ENCODE assay signal across 16 cellular contexts in genomic region chr16:74455619-74456289, GRCh38. TPM values are rescaled to one million over a fixed set of nuclear protein-coding genes. Genes with fewer than 3 reads are reported as not detected.
DNase-seq lines count a peak whose midpoint lies in the region; ATAC-seq and TF ChIP-seq lines count a peak whose summit lies in the region.
"Had no signal": no experiment of that assay in that cellular context is flagged by ENCODE, and none has a peak within 500 bp of the region (broad histone marks: within the 10 kb centered on the region; RNA-seq: fewer than 3 reads in every experiment).

No MANE protein-coding gene starts in this region.

- H3K36me3 ChIP-seq in CD8-positive, alpha-beta T cell (ENCODE audit: insufficient read depth, low read length) = peaks cover 55% of the 10 kb centered on the region
- peaks cover 54 to 77% of the 10 kb centered on the region in 2 experiments for H3K36me3 ChIP-seq in mesenchymal stem cell (ENCODE audit: control insufficient read depth in 1 of 2, insufficient read depth in 2 of 2, low read depth in 1 of 2, low read length in 2 of 2)
- H3K36me3 ChIP-seq in ascending aorta = peaks cover 62 to 86% of the 10 kb centered on the region in 2 donors

- CTCF ChIA-PET in CD8-positive, alpha-beta T cell (lab: Charles Lee) = no interaction called here

- H3K27ac ChIP-seq in CD8-positive, alpha-beta T cell (ENCODE audit: low read depth, low read length) = no peak overlapping the region
- H3K27ac ChIP-seq in mesenchymal stem cell (ENCODE audit: low read length, poor library complexity, severe bottlenecking) (no peak overlapping the region), ascending aorta (no peak overlapping the region)

- H3K4me3 ChIP-seq in CD8-positive, alpha-beta T cell (ENCODE audit: low read depth, low read length) = no peak overlapping the region
- H3K4me3 ChIP-seq in mesenchymal stem cell (ENCODE audit: insufficient read depth in 1 of 2, low read depth in 1 of 2, low read length in 2 of 2) (peak overlapping the region in 1 of 2 experiments; percentile 7), ascending aorta (no peak overlapping the region)

- no peak overlapping the region for H2AFZ ChIP-seq in mesenchymal stem cell (ENCODE audit: low read depth, low read length)

- 82% methylated on average over 10 of the region's 10 CpGs for WGBS in mesenchymal stem cell

- no peak overlapping the region for H4K91ac ChIP-seq in mesenchymal stem cell (ENCODE audit: low read length)

- no peak overlapping the region for H3K4me2 ChIP-seq in mesenchymal stem cell (ENCODE audit: low read length, poor library complexity, severe bottlenecking)

- H3K36me3 Mint-ChIP-seq in CD8-positive, alpha-beta T cell = peaks cover 86% of the 10 kb centered on the region

- intact Hi-C loops in CD8-positive, alpha-beta T cell (cut with DNase I, micrococcal nuclease) = no loop called here
- intact Hi-C loops in ascending aorta (cut with DNase I) = loop anchor here (10.0 kb wide), 1 partner anchor 169 kb away; no protein-coding TSS in a partner anchor

- H2BK12ac ChIP-seq in mesenchymal stem cell (ENCODE audit: low read length in 2 of 2) = no peak overlapping the region

- H3K27me3 Mint-ChIP-seq in CD8-positive, alpha-beta T cell (ENCODE audit: low read depth) = no peaks in the 10 kb centered on the region
- H3K27me3 Mint-ChIP-seq: naive thymus-derived CD8-positive, alpha-beta T cell had no signal

- H3K4me1 ChIP-seq in CD8-positive, alpha-beta T cell (ENCODE audit: insufficient read depth, low read length) = no peaks in the 10 kb centered on the region
- H3K4me1 ChIP-seq in mesenchymal stem cell (ENCODE audit: control insufficient read depth, insufficient read depth, low read depth, low read length) (peaks cover 10% of the 10 kb centered on the region), ascending aorta (no peaks in the 10 kb centered on the region)

- H3K9me3 Mint-ChIP-seq in CD8-positive, alpha-beta T cell = no peaks in the 10 kb centered on the region
- H3K9me3 Mint-ChIP-seq: naive thymus-derived CD8-positive, alpha-beta T cell had no signal

- peaks cover 7% of the 10 kb centered on the region for H3K79me1 ChIP-seq in mesenchymal stem cell (replicated peaks; ENCODE audit: low read length, poor library complexity, severe bottlenecking)

- ATAC-seq in CD8-positive, alpha-beta T cell = no peak
- ATAC-seq: left ventricle myocardium superior; naive thymus-derived CD8-positive, alpha-beta T cell; PC-3 had no signal

- H3K23ac ChIP-seq in mesenchymal stem cell (ENCODE audit: low read length in 2 of 2) = no peak overlapping the region

- TF ChIP-seq CTCF in CD8-positive, alpha-beta T cell (IDR thresholded peaks at IDR 0.05) = no peak
- TF ChIP-seq CTCF in ascending aorta (IDR thresholded peaks at IDR 0.05) = no peak

- H3K4ac ChIP-seq in mesenchymal stem cell (ENCODE audit: low read depth in 1 of 2, low read length in 2 of 2) = no peak overlapping the region

- no peak overlapping the region for H4K8ac ChIP-seq in mesenchymal stem cell (ENCODE audit: low read length)

- H2BK5ac ChIP-seq in mesenchymal stem cell (ENCODE audit: low read depth, low read length, poor library complexity, severe bottlenecking) = no peak overlapping the region

- no peak overlapping the region for H3K4me3 Mint-ChIP-seq in CD8-positive, alpha-beta T cell

- H3K4me1 Mint-ChIP-seq in CD8-positive, alpha-beta T cell (ENCODE audit: low read depth) = no peaks in the 10 kb centered on the region

- DNase-seq in CD8-positive, alpha-beta T cell = no peak
- peak; percentile 6 for DNase-seq in MV-4-11 (lab: John Stamatoyannopoulos, UW)
- peak; percentile 51 for DNase-seq in dermis blood vessel endothelial cell
- peak; percentile 67 for DNase-seq in mesenchymal stem cell
- DNase-seq in NOMO-1 treated with DMSO at 0.1 percent for 48 hours (lab: John Stamatoyannopoulos, UW; ENCODE audit: unreplicated experiment) = no peak
- DNase-seq in kidney tubule cell (ENCODE audit: low spot score) = no peak
- no peak for DNase-seq in inferior parietal cortex (ENCODE audit: extremely low spot score)
- DNase-seq in ascending aorta (ENCODE audit: low spot score in 2 of 2) = no peak
- DNase-seq: DMS 273 treated with DMSO at 0.1 percent for 48 hours; effector CD4-positive, alpha-beta T cell; KBM-7; left ventricle myocardium superior; naive thymus-derived CD8-positive, alpha-beta T cell; NCI-H446; PC-3; stimulated activated CD4-positive, alpha-beta T cell treated with anti-CD3 and anti-CD28 coated beads, Interleukin-2, amount 100 ng/mL, for 48 hours had no signal

- no peak overlapping the region for H3K14ac ChIP-seq in mesenchymal stem cell (ENCODE audit: low read length in 2 of 2)

- no peaks in the 10 kb centered on the region for H3K9me3 ChIP-seq in CD8-positive, alpha-beta T cell (ENCODE audit: low read length)
- H3K9me3 ChIP-seq in mesenchymal stem cell (ENCODE audit: control insufficient read depth, low read length) = no peaks in the 10 kb centered on the region
- no peaks in the 10 kb centered on the region for H3K9me3 ChIP-seq in ascending aorta

- no peaks in the 10 kb centered on the region for H3K27me3 ChIP-seq in CD8-positive, alpha-beta T cell (ENCODE audit: insufficient read depth, low read length)
- H3K27me3 ChIP-seq in mesenchymal stem cell (ENCODE audit: control insufficient read depth in 1 of 2, insufficient read depth in 1 of 2, low read length in 2 of 2) (no peaks in the 10 kb centered on the region), ascending aorta (no peaks in the 10 kb centered on the region)

- H2AK5ac ChIP-seq in mesenchymal stem cell (ENCODE audit: low read length, severe bottlenecking) = no peak overlapping the region

- H3K27ac Mint-ChIP-seq in CD8-positive, alpha-beta T cell = peak overlapping the region; percentile 60

- POLR2A ChIA-PET in CD8-positive, alpha-beta T cell (lab: Charles Lee) = no interaction called here

- no peak overlapping the region for H2BK120ac ChIP-seq in mesenchymal stem cell (ENCODE audit: low read depth, low read length)

- peak overlapping the region; percentile 71 for H3K9ac ChIP-seq in mesenchymal stem cell (ENCODE audit: low read length)

- no peak overlapping the region for H2BK15ac ChIP-seq in mesenchymal stem cell (ENCODE audit: low read depth, poor library complexity, severe bottlenecking)

- H3K18ac ChIP-seq in mesenchymal stem cell (ENCODE audit: low read depth in 1 of 2, low read length in 2 of 2) = no peak overlapping the region

RNA-seq across cellular contexts. Expression of gene CLEC18B, which starts 34.5 kb away (rescaled TPM):
- total RNA-seq in CD8-positive, alpha-beta T cell = 1 to 10 TPM in 1 of 2 experiments, under 1 TPM in 1; 0.39 to 2.4 TPM
- total RNA-seq in dermis blood vessel endothelial cell (not detected in 2 replicates), ascending aorta (not detected)
- 0.10 TPM for polyA plus RNA-seq in mesenchymal stem cell (2013, experiment 1 of 2)
- 0.05 TPM for polyA plus RNA-seq in mesenchymal stem cell (2013, experiment 2 of 2)
- total RNA-seq: left ventricle myocardium superior had no signal
- polyA plus RNA-seq: naive thymus-derived CD8-positive, alpha-beta T cell had no signal

Comparison
In these comparisons a context has a peak if more than half of its experiments do, and no peak if none do; other contexts are left out.
1. DNase-seq: peak in MV-4-11 (single experiment), dermis blood vessel endothelial cell (single experiment) and mesenchymal stem cell (single experiment); none in CD8-positive, alpha-beta T cell (0 of 7), NOMO-1 treated with DMSO at 0.1 percent for 48 hours (single experiment), kidney tubule cell (single experiment), inferior parietal cortex (single experiment) and ascending aorta (0 of 2).